ENCODE assay signal across 8 cellular contexts in genomic region chr7:155296788-155297516, GRCh38. TPM values are rescaled to one million over a fixed set of nuclear protein-coding genes. Genes with fewer than 3 reads are reported as not detected.
DNase-seq lines count a peak whose midpoint lies in the region; ATAC-seq, FAIRE-seq and TF ChIP-seq lines count a peak whose summit lies in the region.

No MANE protein-coding gene starts in this region.

- ATAC-seq in HG02973 (IDR thresholded peaks at IDR 0.05; ENCODE audit: unreplicated experiment), result peak; percentile 20
- ATAC-seq in activated CD8-positive, alpha-beta memory T cell treated with anti-CD3 and anti-CD28 coated beads, Interleukin-2, amount 10 ng/mL, durations not matched to agents 7 days and 5 days, result peak; percentile 60

- DNase-seq in GM18507 (ENCODE audit: extremely low spot score, insufficient read length, low read depth), result no peak
- peak; percentile 29 for DNase-seq in NCI-H460 (ENCODE audit: extremely low read depth, low read depth)
- DNase-seq in activated CD8-positive, alpha-beta memory T cell treated with anti-CD3 and anti-CD28 coated beads, Interleukin-2, amount 10 ng/mL, durations not matched to agents 7 days and 5 days, result peak; percentile 96
- peak; percentile 40 for DNase-seq in endothelial cell (ENCODE audit: low spot score)
- peak; percentile 65 for DNase-seq in mucosa of gallbladder (ENCODE audit: low spot score)
- peak; percentile 66 to 82 for DNase-seq in stimulated activated CD8-positive, alpha-beta memory T cell treated with anti-CD3 and anti-CD28 coated beads, Interleukin-4, amount 100 ng/mL, for 4 hours (ENCODE audit: low read depth in 2 of 2, low spot score in 1 of 2)

- H3K4me1 Mint-ChIP-seq in activated CD8-positive, alpha-beta memory T cell treated with anti-CD3 and anti-CD28 coated beads, Interleukin-2, amount 10 ng/mL, durations not matched to agents 7 days and 5 days, result peaks cover 43% of the 10 kb centered on the region
- peaks cover 40% of the 10 kb centered on the region for H3K4me1 Mint-ChIP-seq in endothelial cell (ENCODE audit: unreplicated experiment)

- H3K27ac ChIP-seq in 22Rv1, result peak overlapping the region; percentile 89

- peak; percentile 61 for FAIRE-seq in GM18507 (lab: Jason Lieb, UNC)

- H3K36me3 Mint-ChIP-seq in activated CD8-positive, alpha-beta memory T cell treated with anti-CD3 and anti-CD28 coated beads, Interleukin-2, amount 10 ng/mL, durations not matched to agents 7 days and 5 days, result peaks cover 47% of the 10 kb centered on the region
- H3K36me3 Mint-ChIP-seq in endothelial cell (ENCODE audit: low read depth, unreplicated experiment), result peaks cover 24% of the 10 kb centered on the region

- no peaks in the 10 kb centered on the region for H3K9me3 Mint-ChIP-seq in activated CD8-positive, alpha-beta memory T cell treated with anti-CD3 and anti-CD28 coated beads, Interleukin-2, amount 10 ng/mL, durations not matched to agents 7 days and 5 days (ENCODE audit: low read depth)
- H3K9me3 Mint-ChIP-seq in endothelial cell (ENCODE audit: unreplicated experiment), result no peaks in the 10 kb centered on the region

- peaks cover 2% of the 10 kb centered on the region for H3K27me3 Mint-ChIP-seq in activated CD8-positive, alpha-beta memory T cell treated with anti-CD3 and anti-CD28 coated beads, Interleukin-2, amount 10 ng/mL, durations not matched to agents 7 days and 5 days
- peaks cover 5% of the 10 kb centered on the region for H3K27me3 Mint-ChIP-seq in endothelial cell (ENCODE audit: unreplicated experiment)

- H3K4me3 Mint-ChIP-seq in activated CD8-positive, alpha-beta memory T cell treated with anti-CD3 and anti-CD28 coated beads, Interleukin-2, amount 10 ng/mL, durations not matched to agents 7 days and 5 days, result peak overlapping the region; percentile 60
- H3K4me3 Mint-ChIP-seq in endothelial cell (ENCODE audit: unreplicated experiment), result peak overlapping the region; percentile 83

- TF ChIP-seq CTCF in 22Rv1 (IDR thresholded peaks at IDR 0.05) (no peak), endothelial cell (IDR thresholded peaks at IDR 0.05; ENCODE audit: unreplicated experiment) (no peak)

- H3K27ac Mint-ChIP-seq in activated CD8-positive, alpha-beta memory T cell treated with anti-CD3 and anti-CD28 coated beads, Interleukin-2, amount 10 ng/mL, durations not matched to agents 7 days and 5 days, result peak overlapping the region; percentile 91
- H3K27ac Mint-ChIP-seq in endothelial cell (ENCODE audit: unreplicated experiment), result peak overlapping the region; percentile 32

- CTCF ChIA-PET in activated CD8-positive, alpha-beta memory T cell treated with anti-CD3 and anti-CD28 coated beads, Interleukin-2, amount 10 ng/mL, durations not matched to agents 7 days and 5 days (lab: Charles Lee), result interaction anchor here (0.7 to 4.7 kb wide), 11 partner anchors 12 to 369 kb away, joined by 3 to 35 read pairs (median 4); partner anchors contain the start of gene PAXIP1

RNA-seq across cellular contexts. Expression of gene INSIG1, which starts 0.7 kb away (rescaled TPM):
- total RNA-seq in NCI-H460 (2014; rRNA removed; shearing (Covaris generic)), result 19.0 TPM in 2 replicates
- polyA plus RNA-seq in NCI-H460 (2014; cell fraction: nucleus; rRNA removed), result 168 and 220 TPM in 2 replicates
- total RNA-seq in activated CD8-positive, alpha-beta memory T cell treated with anti-CD3 and anti-CD28 coated beads, Interleukin-2, amount 10 ng/mL, durations not matched to agents 7 days and 5 days, result 100 to 1,000 TPM; 145 to 164 TPM
- 53.1 TPM for total RNA-seq in endothelial cell (ENCODE audit: unreplicated experiment)
- total RNA-seq in mucosa of gallbladder, result 256 TPM
